Comparison of ENCODE assay signal across 8 cellular contexts in the genomic region with DNA sequence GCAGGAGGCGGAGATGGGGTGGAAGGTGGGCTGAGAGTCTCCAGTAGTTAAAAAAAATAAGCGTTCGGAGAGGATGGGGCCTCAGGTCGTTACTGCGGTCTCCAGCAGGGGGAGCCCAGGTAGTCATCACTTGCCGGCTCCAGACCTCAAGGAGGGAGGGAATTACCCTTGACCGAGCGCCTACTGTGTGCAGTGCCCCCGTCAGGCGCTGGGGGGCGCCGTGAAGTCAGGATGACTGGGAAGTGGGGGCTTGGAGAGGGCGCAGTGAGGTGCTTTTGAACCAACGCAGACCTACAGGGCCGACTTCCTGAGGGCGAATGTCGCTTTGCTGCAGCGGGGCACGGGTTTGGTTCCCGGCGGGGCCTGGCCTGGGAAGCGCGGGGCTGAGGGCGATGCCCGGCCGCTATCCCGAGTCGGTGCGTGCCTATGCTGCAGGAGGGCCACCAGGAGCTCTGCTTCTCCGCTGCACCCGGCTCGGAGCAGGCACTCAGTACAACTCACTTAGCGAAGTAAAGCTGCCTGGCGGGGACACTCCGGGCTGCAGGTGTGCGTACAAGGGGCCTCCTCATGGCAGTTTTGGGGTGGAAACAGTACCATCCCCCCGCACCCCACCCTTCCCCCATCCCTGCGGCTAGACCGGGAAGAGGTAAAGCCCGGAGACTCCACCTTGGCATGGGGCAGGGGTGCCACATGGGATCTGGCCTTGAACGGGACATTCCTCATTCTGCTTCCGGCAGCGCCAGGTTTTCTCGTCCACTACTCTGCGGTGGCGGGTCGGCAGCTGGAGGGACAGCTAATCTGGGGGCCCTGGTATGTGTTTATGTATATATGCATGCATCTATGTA.
DNase-seq lines count a peak whose midpoint lies in the region; ATAC-seq, FAIRE-seq and TF ChIP-seq lines count a peak whose summit lies in the region.

No MANE protein-coding gene starts in this region.

- H3K4me3 ChIP-seq in WI38 (ENCODE audit: low read depth, low read length) (no peak overlapping the region), bronchial epithelial cell (ENCODE audit: low read depth, low read length) (no peak overlapping the region), HepG2 (replicated peaks in 1 of 3; ENCODE audit: insufficient read depth in 1 of 3, low read depth in 2 of 3, low read length in 3 of 3) (no peak overlapping the region)

- no peak overlapping the region for H2AFZ ChIP-seq in HepG2 (ENCODE audit: low read length)

- peak; percentile 61 for TF ChIP-seq RAD21 in HepG2 (CRISPR knock-in tag; IDR thresholded peaks at IDR 0.05)

- no peaks in the 10 kb centered on the region; the same call in 1 of the 2 replicates for H4K20me1 ChIP-seq in HepG2 (ENCODE audit: insufficient read depth, low read length)

- CTCF ChIA-PET in HepG2 (lab: Yijun Ruan, JAX; ENCODE audit: low intra/inter-chr PET ratio, low total read pairs): interaction anchor here (0.7 to 2.5 kb wide), 3 partner anchors 14 to 88 kb away, joined by 3 to 20 read pairs (median 12); no protein-coding TSS in a partner anchor

- H3K27me3 ChIP-seq in bronchial epithelial cell (ENCODE audit: control insufficient read depth, insufficient read depth, low read length) (peaks cover 28% of the 10 kb centered on the region), HepG2 (ENCODE audit: control insufficient read depth in 1 of 2, insufficient read depth in 2 of 2, low read length in 2 of 2) (peaks cover 2 to 30% of the 10 kb centered on the region in 2 experiments; a peak in 4 of 5 replicates)

- no peaks in the 10 kb centered on the region for H3K4me1 ChIP-seq in HepG2 (ENCODE audit: insufficient read depth, low read length)

- H3K27ac ChIP-seq in 22Rv1: no peak overlapping the region
- H3K27ac ChIP-seq in HepG2 (ENCODE audit: extremely low read length, insufficient read depth, low read length): no peak overlapping the region

- in situ Hi-C loops in GM13977 (cut with MboI; ENCODE audit: low pct_unique_long_range_greater_than_20kb, low sequenced_read_pairs, unreplicated experiment) (no loop called here), HepG2 (cut with HindIII; ENCODE audit: extremely low pct_ligation_motif_present, low pct_unique_long_range_greater_than_20kb) (no loop called here)

- peak; percentile 100 for TF ChIP-seq CTCF in 22Rv1 (IDR thresholded peaks at IDR 0.05)
- peak; percentile 89 for TF ChIP-seq CTCF in GM13977 (IDR thresholded peaks at IDR 0.05; ENCODE audit: extremely low read depth, insufficient read depth, missing control alignments)
- TF ChIP-seq CTCF in WI38 (IDR thresholded peaks at IDR 0.05; ENCODE audit: low read depth, low read length): peak; percentile 78
- TF ChIP-seq CTCF in bronchial epithelial cell (IDR thresholded peaks at IDR 0.05; ENCODE audit: insufficient read depth, low read length, severe bottlenecking): peak; percentile 94
- TF ChIP-seq CTCF in HepG2 (CRISPR knock-in tag; IDR thresholded peaks at IDR 0.05): peak; percentile 86

- no peak for TF ChIP-seq POLR2A in HepG2 (IDR thresholded peaks at IDR 0.05; ENCODE audit: insufficient read depth in 1 of 2, low read depth in 2 of 2, low read length in 2 of 2)

- intact Hi-C loops in HepG2 (cut with micrococcal nuclease; ENCODE audit: unreplicated experiment): loop anchor here (2.0 to 5.0 kb wide), 2 partner anchors 14 to 59 kb away; no protein-coding TSS in a partner anchor

- peak; percentile 94 for DNase-seq in GM13977 (ENCODE audit: low spot score)
- peak; percentile 77 for DNase-seq in NCI-H2171 treated with DMSO at 0.1 percent for 48 hours (lab: John Stamatoyannopoulos, UW)
- peak; percentile 65 for DNase-seq in bronchial epithelial cell (ENCODE audit: low read depth)
- DNase-seq in HepG2 (ENCODE audit: low spot score): peak; percentile 66
- peak; percentile 41 for DNase-seq in stimulated activated CD8-positive, alpha-beta memory T cell treated with anti-CD3 and anti-CD28 coated beads, Interleukin-15, amount 100 ng/mL, for 24 hours (ENCODE audit: low read depth)

- BruUV-seq in HepG2 (replicated peaks; lab: Mats Ljungman, UMichigan): no TSS peak

- 0% methylated on average over 8 of the region's 47 CpGs for WGBS in HepG2 (ENCODE audit: low lambda C conversion rate)

- TF ChIP-seq EP300 in HepG2 (IDR thresholded peaks at IDR 0.05; ENCODE audit: low read depth in 2 of 2, low read length in 2 of 2) (no peak), HepG2 (CRISPR knock-in tag; IDR thresholded peaks at IDR 0.05; ENCODE audit: borderline replicate concordance) (no peak)

- H3K9ac ChIP-seq in HepG2 (ENCODE audit: insufficient read depth, low read depth, low read length): no peak overlapping the region

- no peak for FAIRE-seq in bronchial epithelial cell (lab: Jason Lieb, UNC)
- peak; percentile 76 for FAIRE-seq in HepG2 (lab: Jason Lieb, UNC)

- ATAC-seq in HG02884 (IDR thresholded peaks at IDR 0.05; ENCODE audit: unreplicated experiment) (peak; percentile 85), HepG2 (peak; percentile 82)

- no peaks in the 10 kb centered on the region for H3K79me2 ChIP-seq in HepG2 (ENCODE audit: insufficient read depth, low read length)

- no peaks in the 10 kb centered on the region for H3K9me3 ChIP-seq in HepG2 (ENCODE audit: low read length)

- H3K36me3 ChIP-seq in bronchial epithelial cell (ENCODE audit: control insufficient read depth, insufficient read depth, low read length) (no peaks in the 10 kb centered on the region), HepG2 (replicated peaks in 1 of 2; ENCODE audit: control insufficient read depth in 1 of 2, insufficient read depth in 2 of 2, low read length in 2 of 2) (no peaks in the 10 kb centered on the region)

- H3K4me2 ChIP-seq in HepG2 (ENCODE audit: low read depth, low read length): no peak overlapping the region

- POLR2A ChIA-PET in HepG2 (lab: Yijun Ruan, JAX): no interaction called here

TF ChIP-seq in HepG2, 621 proteins besides CTCF, POLR2A, EP300 and RAD21 (continues in another document):
- no peak for TF ChIP-seq ZMYM2 (CRISPR knock-in tag; IDR thresholded peaks at IDR 0.05)
- TF ChIP-seq ZNF556 (CRISPR knock-in tag; IDR thresholded peaks at IDR 0.05; ENCODE audit: borderline replicate concordance): no peak
- 0 out of 2 replicates have a peak, but pooled peaks have one; percentile 12 for TF ChIP-seq ZNF331 (CRISPR knock-in tag; IDR thresholded peaks at IDR 0.05)
- TF ChIP-seq, protein P1, sequence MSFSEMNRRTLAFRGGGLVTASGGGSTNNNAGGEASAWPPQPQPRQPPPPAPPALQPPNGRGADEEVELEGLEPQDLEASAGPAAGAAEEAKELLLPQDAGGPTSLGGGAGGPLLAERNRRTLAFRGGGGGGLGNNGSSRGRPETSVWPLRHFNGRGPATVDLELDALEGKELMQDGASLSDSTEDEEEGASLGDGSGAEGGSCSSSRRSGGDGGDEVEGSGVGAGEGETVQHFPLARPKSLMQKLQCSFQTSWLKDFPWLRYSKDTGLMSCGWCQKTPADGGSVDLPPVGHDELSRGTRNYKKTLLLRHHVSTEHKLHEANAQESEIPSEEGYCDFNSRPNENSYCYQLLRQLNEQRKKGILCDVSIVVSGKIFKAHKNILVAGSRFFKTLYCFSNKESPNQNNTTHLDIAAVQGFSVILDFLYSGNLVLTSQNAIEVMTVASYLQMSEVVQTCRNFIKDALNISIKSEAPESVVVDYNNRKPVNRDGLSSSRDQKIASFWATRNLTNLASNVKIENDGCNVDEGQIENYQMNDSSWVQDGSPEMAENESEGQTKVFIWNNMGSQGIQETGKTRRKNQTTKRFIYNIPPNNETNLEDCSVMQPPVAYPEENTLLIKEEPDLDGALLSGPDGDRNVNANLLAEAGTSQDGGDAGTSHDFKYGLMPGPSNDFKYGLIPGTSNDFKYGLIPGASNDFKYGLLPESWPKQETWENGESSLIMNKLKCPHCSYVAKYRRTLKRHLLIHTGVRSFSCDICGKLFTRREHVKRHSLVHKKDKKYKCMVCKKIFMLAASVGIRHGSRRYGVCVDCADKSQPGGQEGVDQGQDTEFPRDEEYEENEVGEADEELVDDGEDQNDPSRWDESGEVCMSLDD (CRISPR knock-in tag; IDR thresholded peaks at IDR 0.05; ENCODE audit: borderline replicate concordance): no peak
- no peak for TF ChIP-seq PLSCR1 (CRISPR knock-in tag; IDR thresholded peaks at IDR 0.05; ENCODE audit: borderline replicate concordance)
- TF ChIP-seq, protein P2, sequence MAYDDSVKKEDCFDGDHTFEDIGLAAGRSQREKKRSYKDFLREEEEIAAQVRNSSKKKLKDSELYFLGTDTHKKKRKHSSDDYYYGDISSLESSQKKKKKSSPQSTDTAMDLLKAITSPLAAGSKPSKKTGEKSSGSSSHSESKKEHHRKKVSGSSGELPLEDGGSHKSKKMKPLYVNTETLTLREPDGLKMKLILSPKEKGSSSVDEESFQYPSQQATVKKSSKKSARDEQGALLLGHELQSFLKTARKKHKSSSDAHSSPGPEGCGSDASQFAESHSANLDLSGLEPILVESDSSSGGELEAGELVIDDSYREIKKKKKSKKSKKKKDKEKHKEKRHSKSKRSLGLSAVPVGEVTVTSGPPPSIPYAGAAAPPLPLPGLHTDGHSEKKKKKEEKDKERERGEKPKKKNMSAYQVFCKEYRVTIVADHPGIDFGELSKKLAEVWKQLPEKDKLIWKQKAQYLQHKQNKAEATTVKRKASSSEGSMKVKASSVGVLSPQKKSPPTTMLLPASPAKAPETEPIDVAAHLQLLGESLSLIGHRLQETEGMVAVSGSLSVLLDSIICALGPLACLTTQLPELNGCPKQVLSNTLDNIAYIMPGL (CRISPR knock-in tag; IDR thresholded peaks at IDR 0.05; ENCODE audit: borderline replicate concordance in 1 of 2, low read depth in 1 of 2): peak in 1 of 2 experiments; percentile 28; a peak in 1 of 4 replicates

Comparison
In these comparisons a context has a peak if more than half of its experiments do, and no peak if none do; other contexts are left out.
1. DNase-seq: peak in every context shown above with its lines; median percentile 94 in GM13977; 77 in NCI-H2171 treated with DMSO at 0.1 percent for 48 hours; 66 in HepG2; 65 in bronchial epithelial cell; 41 in stimulated activated CD8-positive, alpha-beta memory T cell treated with anti-CD3 and anti-CD28 coated beads, Interleukin-15, amount 100 ng/mL, for 24 hours.